Comparison of ENCODE assay signal across 8 cellular contexts in genomic region chr13:32538234-32538620, GRCh38. TPM values are rescaled to one million over a fixed set of nuclear protein-coding genes. Genes with fewer than 3 reads are reported as not detected.
DNase-seq lines count a peak whose midpoint lies in the region; ATAC-seq and TF ChIP-seq lines count a peak whose summit lies in the region.

No MANE protein-coding gene starts in this region.

- peaks cover 12% of the 10 kb centered on the region for H3K4me1 ChIP-seq in DOHH2 (ENCODE audit: control insufficient read depth, low read length)
- H3K4me1 ChIP-seq in neutrophil (ENCODE audit: control insufficient read depth in 1 of 2, insufficient read depth in 1 of 2, low read depth in 1 of 2, low read length in 1 of 2), result peaks cover 29 to 47% of the 10 kb centered on the region in 2 experiments

- H3K27me3 ChIP-seq in DOHH2 (ENCODE audit: control insufficient read depth, low read length) (no peaks in the 10 kb centered on the region), neutrophil (no peaks in the 10 kb centered on the region)

- H3K4me1 Mint-ChIP-seq in activated B cell treated with CpG ODN at 0.5 μM for 24 hours, result peaks cover 55% of the 10 kb centered on the region

- intact Hi-C loops in activated B cell treated with CpG ODN at 0.5 μM for 24 hours (cut with micrococcal nuclease), result loop anchor here (1.0 to 10.0 kb wide), 12 partner anchors 43 to 1375 kb away; partner anchors contain the start of genes BRCA2, N4BP2L1, PDS5B and RFC3

- H3F3A ChIP-seq in DOHH2 (ENCODE audit: control insufficient read depth, insufficient read depth), result no peaks in the 10 kb centered on the region

- no peaks in the 10 kb centered on the region for H3K9me2 ChIP-seq in DOHH2 (replicated peaks; ENCODE audit: control insufficient read depth, low read length)

- H3K36me3 Mint-ChIP-seq in activated B cell treated with CpG ODN at 0.5 μM for 24 hours (ENCODE audit: low read depth), result peaks cover 43% of the 10 kb centered on the region

- peaks cover 43% of the 10 kb centered on the region for H3K79me2 ChIP-seq in DOHH2 (ENCODE audit: control insufficient read depth, low read length)

- no peaks in the 10 kb centered on the region for H3K9me3 Mint-ChIP-seq in activated B cell treated with CpG ODN at 0.5 μM for 24 hours

- H3K36me3 ChIP-seq in DOHH2 (ENCODE audit: control insufficient read depth, low read length), result peaks cover 32% of the 10 kb centered on the region
- peaks cover 20% of the 10 kb centered on the region for H3K36me3 ChIP-seq in neutrophil

- no peaks in the 10 kb centered on the region for H3K9me3 ChIP-seq in DOHH2 (ENCODE audit: control insufficient read depth, insufficient read depth, low read length)
- H3K9me3 ChIP-seq in neutrophil, result no peaks in the 10 kb centered on the region

- CTCF ChIA-PET in activated B cell treated with CpG ODN at 0.5 μM for 24 hours (lab: Charles Lee), result interaction anchor here (0.7 to 1.9 kb wide), 3 partner anchors 43 to 101 kb away, joined by 3 to 15 read pairs (median 7); partner anchors contain the start of gene PDS5B

- H3K4me2 ChIP-seq in DOHH2 (ENCODE audit: low read length), result peak overlapping the region; percentile 84

- POLR2A ChIA-PET in activated B cell treated with CpG ODN at 0.5 μM for 24 hours (lab: Charles Lee), result interaction anchor here (0.6 to 2.2 kb wide), 9 partner anchors 13 to 486 kb away, joined by 3 to 24 read pairs (median 4); partner anchors contain the start of genes BRCA2, N4BP2L1, PDS5B and ZAR1L

- H3K27me3 Mint-ChIP-seq in activated B cell treated with CpG ODN at 0.5 μM for 24 hours, result no peaks in the 10 kb centered on the region

- no peak for DNase-seq in activated B cell treated with CpG ODN at 0.5 μM for 24 hours
- peak; percentile 14 for DNase-seq in fibroblast of the conjunctiva (ENCODE audit: low read depth)
- no peak for DNase-seq in medulla oblongata (ENCODE audit: extremely low spot score)
- DNase-seq in NCI-H1417 treated with DMSO at 0.1 percent for 48 hours (lab: John Stamatoyannopoulos, UW), result no peak

- ATAC-seq in GM19438 (IDR thresholded peaks at IDR 0.05; ENCODE audit: low read depth, unreplicated experiment) (peak; percentile 82), HG03432 (IDR thresholded peaks at IDR 0.05; ENCODE audit: unreplicated experiment) (peak; percentile 82), activated B cell treated with CpG ODN at 0.5 μM for 24 hours (ENCODE audit: low read depth) (peak; percentile 80)

- no peaks in the 10 kb centered on the region for H4K20me1 ChIP-seq in DOHH2 (ENCODE audit: control insufficient read depth, insufficient read depth, low read depth, low read length)

- H3K4me3 Mint-ChIP-seq in activated B cell treated with CpG ODN at 0.5 μM for 24 hours, result peak overlapping the region; percentile 99

- peak overlapping the region; percentile 91 for H3K4me3 ChIP-seq in DOHH2 (ENCODE audit: low read length)
- peak overlapping the region; percentile 81 to 87 for H3K4me3 ChIP-seq in neutrophil (ENCODE audit: low read depth in 1 of 2, low read length in 1 of 2)

- TF ChIP-seq CTCF in DOHH2 (IDR thresholded peaks at IDR 0.05; ENCODE audit: low read depth, low read length, poor library complexity, severe bottlenecking) (no peak), activated B cell treated with CpG ODN at 0.5 μM for 24 hours (IDR thresholded peaks at IDR 0.05) (no peak), neutrophil (IDR thresholded peaks at IDR 0.05) (no peak)

- H3K27ac Mint-ChIP-seq in activated B cell treated with CpG ODN at 0.5 μM for 24 hours, result peak overlapping the region; percentile 100

- H3K27ac ChIP-seq in DOHH2 (ENCODE audit: low read depth, low read length) (peak overlapping the region; percentile 34), neutrophil (peak overlapping the region; percentile 90)

RNA-seq across cellular contexts. Expression of gene N4BP2L2, which starts 0.4 kb away (rescaled TPM):
- 118 and 153 TPM in 2 replicates for total RNA-seq in activated B cell treated with CpG ODN at 0.5 μM for 24 hours

RNA-seq across cellular contexts. Expression of gene PDS5B, which starts 48.0 kb away (rescaled TPM):
- total RNA-seq in activated B cell treated with CpG ODN at 0.5 μM for 24 hours, result 47.2 and 49.4 TPM in 2 replicates
